8 cellular contexts compared by ENCODE assay signal in the genomic region with DNA sequence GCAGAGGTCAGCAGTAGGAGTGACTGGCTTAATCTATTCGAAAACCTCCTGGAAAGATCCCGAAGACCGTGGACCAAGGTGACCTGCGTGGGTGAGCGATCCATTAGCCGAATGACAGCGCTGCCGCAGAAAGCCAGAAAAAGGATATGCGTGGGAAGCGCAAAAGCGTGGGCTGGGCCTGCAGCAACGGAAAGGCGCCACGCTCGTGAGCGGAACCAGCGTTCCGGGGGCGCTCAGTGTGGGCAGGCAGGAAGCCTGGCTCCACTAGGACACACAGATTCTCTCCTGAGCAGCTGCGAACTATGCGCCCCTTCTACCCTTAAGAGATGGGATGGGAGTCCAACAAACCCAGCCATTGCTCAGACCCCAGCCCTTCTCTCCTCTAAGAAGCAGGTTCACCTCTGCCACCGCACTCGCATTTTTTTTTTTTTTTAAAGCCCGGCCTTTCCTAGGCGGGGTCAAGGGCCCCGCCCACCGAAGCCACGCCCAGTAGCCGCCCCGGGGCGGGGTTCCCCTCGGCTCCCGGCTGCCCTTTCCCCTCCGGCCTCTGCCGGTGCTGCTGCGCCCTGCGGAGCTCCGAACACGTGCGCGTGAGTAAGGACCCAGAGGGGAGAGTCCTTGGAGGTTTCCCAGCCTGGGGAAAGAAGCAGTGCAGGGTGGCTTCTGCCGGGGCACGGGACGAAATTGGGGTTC. TPM values are rescaled to one million over a fixed set of nuclear protein-coding genes. Genes with fewer than 3 reads are reported as not detected.
A peak's percentile ranks its signal among the peaks of the same experiment; 100 is the strongest.
DNase-seq lines count a peak whose midpoint lies in the region; ATAC-seq, FAIRE-seq and TF ChIP-seq lines count a peak whose summit lies in the region.

No MANE protein-coding gene starts in this region.

- peaks cover 55% of the 10 kb centered on the region for H3K79me2 ChIP-seq in HepG2 (ENCODE audit: insufficient read depth, low read length)

- in situ Hi-C loops in HepG2 (cut with HindIII; ENCODE audit: extremely low pct_ligation_motif_present, low pct_unique_long_range_greater_than_20kb) = loop anchor here (25.0 kb wide), 1 partner anchor 311 kb away; no protein-coding TSS in a partner anchor

- H4K20me1 ChIP-seq in HepG2 (ENCODE audit: insufficient read depth, low read length) = no peaks in the 10 kb centered on the region; the same call in none of the 2 replicates

- 2% methylated on average over 27 of the region's 44 CpGs for WGBS in HepG2 (ENCODE audit: low lambda C conversion rate)

- peaks cover 76% of the 10 kb centered on the region for H3K4me1 ChIP-seq in HepG2 (ENCODE audit: insufficient read depth, low read length)

- TF ChIP-seq POLR2A in HepG2 (IDR thresholded peaks at IDR 0.05; ENCODE audit: insufficient read depth in 1 of 2, low read depth in 2 of 2, low read length in 2 of 2) = peak; percentile 89 to 96

- no peaks in the 10 kb centered on the region for H3K9me3 ChIP-seq in HepG2 (ENCODE audit: low read length)

- H3K4me2 ChIP-seq in HepG2 (ENCODE audit: low read depth, low read length) = peak overlapping the region; percentile 99

- peak overlapping the region; percentile 31 to 65 for H3K27ac ChIP-seq in coronary artery
- H3K27ac ChIP-seq in HepG2 (ENCODE audit: extremely low read length, insufficient read depth, low read length) = peak overlapping the region; percentile 77

- BruUV-seq in HepG2 (replicated peaks; lab: Mats Ljungman, UMichigan) = TSS peak; percentile 92

- CTCF ChIA-PET in HepG2 (lab: Yijun Ruan, JAX; ENCODE audit: low intra/inter-chr PET ratio, low total read pairs) = no interaction called here

- ATAC-seq in GM18870 (IDR thresholded peaks at IDR 0.05; ENCODE audit: unreplicated experiment) (peak; percentile 70), HG03103 (IDR thresholded peaks at IDR 0.05; ENCODE audit: low read depth, unreplicated experiment) (peak; percentile 73), HepG2 (peak; percentile 86)

- peak; percentile 86 for DNase-seq in Ammon's horn (ENCODE audit: low spot score)
- DNase-seq in NCI-H446 treated with DMSO at 0.1 percent for 48 hours (lab: John Stamatoyannopoulos, UW) = peak; percentile 59
- DNase-seq in activated CD4-positive, alpha-beta T cell treated with anti-CD3 and anti-CD28 coated beads for 4 hours = peak; percentile 81 to 85
- DNase-seq in coronary artery (ENCODE audit: low spot score) = peak; percentile 91
- peak; percentile 82 for DNase-seq in HepG2 (ENCODE audit: low spot score)
- DNase-seq in stimulated activated CD4-positive, alpha-beta T cell treated with anti-CD3 and anti-CD28 coated beads, Interleukin-2, amount 100 ng/mL, for 48 hours = peak; percentile 84 to 92

- H3K27me3 ChIP-seq in HepG2 (ENCODE audit: control insufficient read depth in 1 of 2, insufficient read depth in 2 of 2, low read length in 2 of 2) = no peaks in the 10 kb centered on the region; a peak in 1 of 5 replicates

- no peak for TF ChIP-seq RAD21 in HepG2 (CRISPR knock-in tag; IDR thresholded peaks at IDR 0.05)

- intact Hi-C loops in HepG2 (cut with micrococcal nuclease; ENCODE audit: unreplicated experiment) = no loop called here

- peak; percentile 34 for FAIRE-seq in HepG2 (lab: Jason Lieb, UNC)

- POLR2A ChIA-PET in HepG2 (lab: Yijun Ruan, JAX) = interaction anchor here (0.5 to 3.8 kb wide), 14 partner anchors 7 to 808 kb away, joined by 3 to 51 read pairs (median 4); a partner anchor contains a TSS

- peaks cover 7 to 13% of the 10 kb centered on the region in 2 experiments; a peak in 4 of 5 replicates for H3K36me3 ChIP-seq in HepG2 (replicated peaks in 1 of 2; ENCODE audit: control insufficient read depth in 1 of 2, insufficient read depth in 2 of 2, low read length in 2 of 2)

- H2AFZ ChIP-seq in HepG2 (ENCODE audit: low read length) = no peak overlapping the region

- TF ChIP-seq EP300 in HepG2 (IDR thresholded peaks at IDR 0.05; ENCODE audit: low read depth in 2 of 2, low read length in 2 of 2) (0 out of 4 replicates have a peak, but pooled peaks of 1 of the 2 experiments have one; percentile 4), HepG2 (CRISPR knock-in tag; IDR thresholded peaks at IDR 0.05; ENCODE audit: borderline replicate concordance) (no peak)

- TF ChIP-seq CTCF in coronary artery (IDR thresholded peaks at IDR 0.05) (no peak), HepG2 (CRISPR knock-in tag; IDR thresholded peaks at IDR 0.05) (no peak; the same call in 1 of the 2 replicates)

- H3K4me3 ChIP-seq in coronary artery (peak overlapping the region; percentile 73), HepG2 (replicated peaks in 1 of 3; ENCODE audit: insufficient read depth in 1 of 3, low read depth in 2 of 3, low read length in 3 of 3) (peak overlapping the region; percentile 65 to 96 (median 79))

- peak overlapping the region; percentile 91 for H3K9ac ChIP-seq in HepG2 (ENCODE audit: insufficient read depth, low read depth, low read length)

TF ChIP-seq in HepG2, 621 proteins besides CTCF, POLR2A, EP300 and RAD21 (continues in another document):
- peak; percentile 69 for TF ChIP-seq IRF2 (CRISPR knock-in tag; IDR thresholded peaks at IDR 0.05)
- peak; percentile 20 to 49; a peak in 1 of 4 replicates for TF ChIP-seq NR2F1 (CRISPR knock-in tag; IDR thresholded peaks at IDR 0.05)
- no peak for TF ChIP-seq FOXA1 (IDR thresholded peaks at IDR 0.05)
- TF ChIP-seq FOXA1 (CRISPR knock-in tag; IDR thresholded peaks at IDR 0.05) = no peak
- TF ChIP-seq ZNF205 (CRISPR knock-in tag; IDR thresholded peaks at IDR 0.05) = 0 out of 2 replicates have a peak, but pooled peaks have one; percentile 16
- TF ChIP-seq, protein P1, sequence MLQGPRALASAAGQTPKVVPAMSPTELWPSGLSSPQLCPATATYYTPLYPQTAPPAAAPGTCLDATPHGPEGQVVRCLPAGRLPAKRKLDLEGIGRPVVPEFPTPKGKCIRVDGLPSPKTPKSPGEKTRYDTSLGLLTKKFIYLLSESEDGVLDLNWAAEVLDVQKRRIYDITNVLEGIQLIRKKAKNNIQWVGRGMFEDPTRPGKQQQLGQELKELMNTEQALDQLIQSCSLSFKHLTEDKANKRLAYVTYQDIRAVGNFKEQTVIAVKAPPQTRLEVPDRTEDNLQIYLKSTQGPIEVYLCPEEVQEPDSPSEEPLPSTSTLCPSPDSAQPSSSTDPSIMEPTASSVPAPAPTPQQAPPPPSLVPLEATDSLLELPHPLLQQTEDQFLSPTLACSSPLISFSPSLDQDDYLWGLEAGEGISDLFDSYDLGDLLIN (CRISPR knock-in tag; IDR thresholded peaks at IDR 0.05; ENCODE audit: borderline replicate concordance) = no peak
- TF ChIP-seq, protein P2, sequence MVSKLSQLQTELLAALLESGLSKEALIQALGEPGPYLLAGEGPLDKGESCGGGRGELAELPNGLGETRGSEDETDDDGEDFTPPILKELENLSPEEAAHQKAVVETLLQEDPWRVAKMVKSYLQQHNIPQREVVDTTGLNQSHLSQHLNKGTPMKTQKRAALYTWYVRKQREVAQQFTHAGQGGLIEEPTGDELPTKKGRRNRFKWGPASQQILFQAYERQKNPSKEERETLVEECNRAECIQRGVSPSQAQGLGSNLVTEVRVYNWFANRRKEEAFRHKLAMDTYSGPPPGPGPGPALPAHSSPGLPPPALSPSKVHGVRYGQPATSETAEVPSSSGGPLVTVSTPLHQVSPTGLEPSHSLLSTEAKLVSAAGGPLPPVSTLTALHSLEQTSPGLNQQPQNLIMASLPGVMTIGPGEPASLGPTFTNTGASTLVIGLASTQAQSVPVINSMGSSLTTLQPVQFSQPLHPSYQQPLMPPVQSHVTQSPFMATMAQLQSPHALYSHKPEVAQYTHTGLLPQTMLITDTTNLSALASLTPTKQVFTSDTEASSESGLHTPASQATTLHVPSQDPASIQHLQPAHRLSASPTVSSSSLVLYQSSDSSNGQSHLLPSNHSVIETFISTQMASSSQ (IDR thresholded peaks at IDR 0.05; ENCODE audit: low read depth) = no peak
- TF ChIP-seq, protein P2 (CRISPR knock-in tag; IDR thresholded peaks at IDR 0.05; ENCODE audit: borderline replicate concordance) = no peak
- TF ChIP-seq ZC3H13 (CRISPR knock-in tag; IDR thresholded peaks at IDR 0.05) = no peak
- no peak for TF ChIP-seq ZSCAN21 (CRISPR knock-in tag; IDR thresholded peaks at IDR 0.05; ENCODE audit: borderline replicate concordance)

RNA-seq across cellular contexts. Expression of a gene that starts 19.8 kb away (rescaled TPM):
- 341 and 484 TPM in 2 replicates for total RNA-seq in HepG2 (2016; rRNA removed; fragmentation: Illumina TruSeq; extraction: Trizol)
- total RNA-seq in HepG2 (2016; cell fraction: cytosol; rRNA removed; fragmentation: Illumina TruSeq; extraction: Trizol; ENCODE audit: low read depth) = 17.2 and 21.9 TPM in 2 replicates
- total RNA-seq in HepG2 (2016; cell fraction: insoluble cytoplasmic fraction; rRNA removed; fragmentation: Illumina TruSeq; extraction: Trizol) = 343 and 482 TPM in 2 replicates
- total RNA-seq in HepG2 (2016; cell fraction: membrane; rRNA removed; fragmentation: Illumina TruSeq; extraction: Trizol) = 53.9 and 61.4 TPM in 2 replicates
- 279 and 286 TPM in 2 replicates for total RNA-seq in HepG2 (2016; cell fraction: nucleus; rRNA removed; fragmentation: Illumina TruSeq; extraction: Trizol)
- 84.6 and 94.2 TPM in 2 replicates for polyA plus RNA-seq in HepG2 (2011; rRNA removed)
- 43.6 and 60.1 TPM in 2 replicates for polyA plus RNA-seq in HepG2 (2011; cell fraction: cytosol; rRNA removed)
- polyA plus RNA-seq in HepG2 (2011; cell fraction: nucleus; rRNA removed) = 57.4 and 62.8 TPM in 2 replicates
- polyA plus RNA-seq in HepG2 (2012) = 171 and 221 TPM in 2 replicates
- polyA plus RNA-seq in HepG2 (2016; cell fraction: cytosol; fragmentation: Illumina TruSeq; extraction: Trizol; ENCODE audit: low read depth) = 12.4 and 12.5 TPM in 2 replicates
- 426 and 447 TPM in 2 replicates for polyA plus RNA-seq in HepG2 (2016; cell fraction: insoluble cytoplasmic fraction; fragmentation: Illumina TruSeq; extraction: Trizol; ENCODE audit: low read depth)
- 40.1 and 45.7 TPM in 2 replicates for polyA plus RNA-seq in HepG2 (2016; cell fraction: membrane; fragmentation: Illumina TruSeq; extraction: Trizol; ENCODE audit: low read depth)
- polyA plus RNA-seq in HepG2 (2016; cell fraction: nucleus; fragmentation: Illumina TruSeq; extraction: Trizol; ENCODE audit: insufficient read depth, low read depth) = 274 and 295 TPM in 2 replicates
- 165 and 278 TPM in 2 replicates for polyA minus RNA-seq in HepG2 (2011; rRNA and poly(A)+ RNA removed; ENCODE audit: low replicate concordance)
- 117 and 119 TPM in 2 replicates for polyA minus RNA-seq in HepG2 (2011; cell fraction: cytosol; rRNA and poly(A)+ RNA removed)
- 253 and 268 TPM in 2 replicates for polyA minus RNA-seq in HepG2 (2011; cell fraction: nucleus; rRNA and poly(A)+ RNA removed)

Comparison
In these comparisons a context has a peak if more than half of its experiments do, and no peak if none do; other contexts are left out.
1. Peak in every context shown above with its lines: DNase-seq, ATAC-seq, H3K4me3 ChIP-seq and H3K27ac ChIP-seq.